In genomic region chr16:68062910-68063393, GRCh38 we compare ENCODE assay signal across 23 cellular contexts. TPM values are rescaled to one million over a fixed set of nuclear protein-coding genes. Genes with fewer than 3 reads are reported as not detected.
DNase-seq lines count a peak whose midpoint lies in the region; ATAC-seq and TF ChIP-seq lines count a peak whose summit lies in the region.
"Had no signal": no experiment of that assay in that cellular context is flagged by ENCODE, and none has a peak within 500 bp of the region (broad histone marks: within the 10 kb centered on the region; RNA-seq: fewer than 3 reads in every experiment).

No MANE protein-coding gene starts in this region.

- no peaks in the 10 kb centered on the region for H3K9me3 Mint-ChIP-seq in activated CD4-positive, alpha-beta T cell treated with anti-CD3 and anti-CD28 coated beads for 36 hours (ENCODE audit: low read depth)
- H3K9me3 Mint-ChIP-seq in endodermal cell, result no peaks in the 10 kb centered on the region
- H3K9me3 Mint-ChIP-seq: naive B cell had no signal

- peaks cover 46% of the 10 kb centered on the region for H3K36me3 Mint-ChIP-seq in activated CD4-positive, alpha-beta T cell treated with anti-CD3 and anti-CD28 coated beads for 36 hours (ENCODE audit: low read depth)
- H3K36me3 Mint-ChIP-seq in T-helper 17 cell (ENCODE audit: low read depth), result peaks cover 2% of the 10 kb centered on the region
- H3K36me3 Mint-ChIP-seq in endodermal cell (ENCODE audit: low read depth), result peaks cover 26% of the 10 kb centered on the region

- H3K27ac ChIP-seq in effector memory CD4-positive, alpha-beta T cell (ENCODE audit: insufficient read depth, low read length, poor library complexity, severe bottlenecking), result peak overlapping the region; percentile 39
- H3K27ac ChIP-seq in endodermal cell (ENCODE audit: low read depth, low read length), result no peak overlapping the region
- H3K27ac ChIP-seq: BLaER1 treated with 17β-estradiol and CSF1 and Interleukin-3, amounts not matched to agents 10 nM and 100 nM; GM23248; left ventricle myocardium inferior had no signal

- peaks cover 3% of the 10 kb centered on the region for H3K36me3 ChIP-seq in effector memory CD4-positive, alpha-beta T cell (ENCODE audit: control insufficient read depth, insufficient read depth, low read length)
- peaks cover 48% of the 10 kb centered on the region for H3K36me3 ChIP-seq in endodermal cell (ENCODE audit: control insufficient read depth, insufficient read depth, low read length)

- peak overlapping the region; percentile 81 for H3K27ac Mint-ChIP-seq in activated CD4-positive, alpha-beta T cell treated with anti-CD3 and anti-CD28 coated beads for 36 hours
- H3K27ac Mint-ChIP-seq in T-helper 17 cell (no peak overlapping the region), endodermal cell (no peak overlapping the region)

- H3K9me3 ChIP-seq in T-helper 17 cell (ENCODE audit: control insufficient read depth, low read length, poor library complexity, severe bottlenecking) (no peaks in the 10 kb centered on the region), endodermal cell (ENCODE audit: control insufficient read depth, low read length) (no peaks in the 10 kb centered on the region)
- H3K9me3 ChIP-seq in effector memory CD4-positive, alpha-beta T cell (ENCODE audit: control insufficient read depth, low read length), result no peaks in the 10 kb centered on the region
- H3K9me3 ChIP-seq: BLaER1 treated with 17β-estradiol and CSF1 and Interleukin-3, amounts not matched to agents 10 nM and 100 nM; left ventricle myocardium inferior had no signal

- H3K27me3 Mint-ChIP-seq in activated CD4-positive, alpha-beta T cell treated with anti-CD3 and anti-CD28 coated beads for 36 hours, result no peaks in the 10 kb centered on the region
- H3K27me3 Mint-ChIP-seq in T-helper 17 cell, result no peaks in the 10 kb centered on the region
- H3K27me3 Mint-ChIP-seq in endodermal cell (ENCODE audit: insufficient read depth), result no peaks in the 10 kb centered on the region
- H3K27me3 Mint-ChIP-seq: naive B cell had no signal

- no peak overlapping the region for H3K9ac ChIP-seq in endodermal cell (ENCODE audit: extremely low read depth, low read length, poor library complexity, severe bottlenecking)
- H3K9ac ChIP-seq: GM23248 had no signal

- CTCF ChIA-PET in activated CD4-positive, alpha-beta T cell treated with anti-CD3 and anti-CD28 coated beads for 36 hours (lab: Charles Lee), result interaction anchor here (0.8 to 1.7 kb wide), 7 partner anchors 8 to 247 kb away, joined by 3 to 8 read pairs (median 4); partner anchors contain the start of genes DDX28 and DUS2

- peaks cover 66% of the 10 kb centered on the region for H3K4me1 Mint-ChIP-seq in activated CD4-positive, alpha-beta T cell treated with anti-CD3 and anti-CD28 coated beads for 36 hours
- H3K4me1 Mint-ChIP-seq in T-helper 17 cell (peaks cover 36% of the 10 kb centered on the region), endodermal cell (no peaks in the 10 kb centered on the region)

- H3K4me3 ChIP-seq in effector memory CD4-positive, alpha-beta T cell (ENCODE audit: insufficient read depth, low read depth, low read length, poor library complexity, severe bottlenecking), result peak overlapping the region; percentile 23
- no peak overlapping the region for H3K4me3 ChIP-seq in endodermal cell (ENCODE audit: low read length)
- H3K4me3 ChIP-seq: BLaER1 treated with 17β-estradiol and CSF1 and Interleukin-3, amounts not matched to agents 10 nM and 100 nM; GM23248; left ventricle myocardium inferior had no signal

- H3K27me3 ChIP-seq in effector memory CD4-positive, alpha-beta T cell (replicated peaks; ENCODE audit: control insufficient read depth, insufficient read depth, low read length, poor library complexity, severe bottlenecking), result no peaks in the 10 kb centered on the region
- H3K27me3 ChIP-seq in endodermal cell (ENCODE audit: control insufficient read depth, insufficient read depth, low read length, poor library complexity, severe bottlenecking), result no peaks in the 10 kb centered on the region
- H3K27me3 ChIP-seq: BLaER1 treated with 17β-estradiol and CSF1 and Interleukin-3, amounts not matched to agents 10 nM and 100 nM had no signal

- H3K4me1 ChIP-seq in effector memory CD4-positive, alpha-beta T cell (ENCODE audit: control insufficient read depth, insufficient read depth, low read length, poor library complexity, severe bottlenecking), result peaks cover 30% of the 10 kb centered on the region
- no peaks in the 10 kb centered on the region for H3K4me1 ChIP-seq in endodermal cell (ENCODE audit: control insufficient read depth, insufficient read depth, low read length)

- H3K4me3 Mint-ChIP-seq in activated CD4-positive, alpha-beta T cell treated with anti-CD3 and anti-CD28 coated beads for 36 hours, result no peak overlapping the region
- H3K4me3 Mint-ChIP-seq in T-helper 17 cell (peak overlapping the region; percentile 42), endodermal cell (no peak overlapping the region)
- H3K4me3 Mint-ChIP-seq: naive B cell had no signal

- POLR2A ChIA-PET in activated CD4-positive, alpha-beta T cell treated with anti-CD3 and anti-CD28 coated beads for 36 hours (lab: Charles Lee), result no interaction called here

- intact Hi-C loops in activated CD4-positive, alpha-beta T cell treated with anti-CD3 and anti-CD28 coated beads for 36 hours (cut with DNase I, micrococcal nuclease), result loop anchor here in 1 of 2 experiments (2.0 kb wide), 1 partner anchor 70 kb away; no protein-coding TSS in a partner anchor

- TF ChIP-seq CTCF in endodermal cell (conservative IDR thresholded peaks at IDR 0.05), result no peak

- 97% methylated on average over 4 of the region's 4 CpGs; no CpG with 5 or more reads in 1 of the 2 experiments for WGBS in endodermal cell (ENCODE audit: insufficient coverage in 1 of 2, insufficient read length in 1 of 2), 2 experiments

- peak; percentile 78 for ATAC-seq in activated CD4-positive, alpha-beta T cell treated with anti-CD3 and anti-CD28 coated beads for 36 hours
- ATAC-seq in T-helper 17 cell (peak; percentile 59), HG02938 (IDR thresholded peaks at IDR 0.05; ENCODE audit: unreplicated experiment) (no peak)
- ATAC-seq in stimulated activated naive CD8-positive, alpha-beta T cell treated with anti-CD3 and anti-CD28 coated beads, Interleukin-15, Interleukin-2, amounts not matched to agents 100 U/mL and 50 U/mL, for 24 hours, result peak; percentile 69

- DNase-seq in activated CD4-positive, alpha-beta T cell treated with anti-CD3 and anti-CD28 coated beads for 36 hours, result peak; percentile 66
- DNase-seq in activated CD4-positive, alpha-beta T cell treated with anti-CD3 and anti-CD28 coated beads for 1 hour, result no peak
- no peak for DNase-seq in T-helper 17 cell
- no peak for DNase-seq in effector memory CD4-positive, alpha-beta T cell
- DNase-seq in stimulated activated naive CD8-positive, alpha-beta T cell treated with anti-CD3 and anti-CD28 coated beads, Interleukin-15, Interleukin-2, amounts not matched to agents 100 U/mL and 50 U/mL, for 24 hours, result peak; percentile 38
- DNase-seq in endodermal cell, result no peak
- no peak for DNase-seq in HuH-7 (ENCODE audit: low spot score)
- DNase-seq: 8988T; activated CD4-positive, alpha-beta T cell treated with anti-CD3 and anti-CD28 coated beads, Interleukin-2, amount 50 U/mL, for 4 hours; amygdala; foreskin melanocyte; GM23248; left ventricle myocardium inferior; naive B cell; NCI-H1436 treated with DMSO at 0.1 percent for 48 hours; NCI-H345; T-helper 9 cell had no signal

RNA-seq across cellular contexts. Expression of gene NFATC3, which starts 22.2 kb away (rescaled TPM):
- 10 to 100 TPM; 68.4 to 81.2 TPM for total RNA-seq in activated CD4-positive, alpha-beta T cell treated with anti-CD3 and anti-CD28 coated beads for 36 hours
- total RNA-seq in T-helper 17 cell, result 100 to 1,000 TPM in 1 of 2 donors, 10 to 100 TPM in 1; 94.5 to 101 TPM
- 10 to 100 TPM; 27.4 to 30.1 TPM for total RNA-seq in endodermal cell
- 25.3 TPM for polyA plus RNA-seq in endodermal cell (2013, experiment 1 of 2)
- 24.3 TPM for polyA plus RNA-seq in endodermal cell (2013, experiment 2 of 2)

RNA-seq across cellular contexts. Expression of gene DUS2, which starts 39.9 kb away (rescaled TPM):
- 10 to 100 TPM; 29.5 to 33.1 TPM for total RNA-seq in activated CD4-positive, alpha-beta T cell treated with anti-CD3 and anti-CD28 coated beads for 36 hours
- 10 to 100 TPM; 12.0 to 12.3 TPM for total RNA-seq in T-helper 17 cell
- total RNA-seq in endodermal cell, result 10 to 100 TPM; 23.4 to 24.0 TPM
- 18.4 TPM for polyA plus RNA-seq in endodermal cell (2013, experiment 1 of 2)
- 15.6 TPM for polyA plus RNA-seq in endodermal cell (2013, experiment 2 of 2)

RNA-seq across cellular contexts. Expression of gene DDX28, which starts 39.9 kb away (rescaled TPM):
- total RNA-seq in activated CD4-positive, alpha-beta T cell treated with anti-CD3 and anti-CD28 coated beads for 36 hours, result 10 to 100 TPM; 13.7 to 17.1 TPM
- 10 to 100 TPM; 13.2 to 14.8 TPM for total RNA-seq in T-helper 17 cell
- total RNA-seq in endodermal cell, result 10 to 100 TPM; 12.1 to 12.3 TPM
- 11.1 TPM for polyA plus RNA-seq in endodermal cell (2013, experiment 1 of 2)
- polyA plus RNA-seq in endodermal cell (2013, experiment 2 of 2), result 10.9 TPM

RNA-seq across cellular contexts. Expression of gene DPEP2NB, which starts 47.2 kb away (rescaled TPM):
- not detected for total RNA-seq in activated CD4-positive, alpha-beta T cell treated with anti-CD3 and anti-CD28 coated beads for 36 hours
- total RNA-seq in T-helper 17 cell (not detected), endodermal cell (not detected)
- polyA plus RNA-seq in endodermal cell (2013, experiment 1 of 2), result not detected
- polyA plus RNA-seq in endodermal cell (2013, experiment 2 of 2), result not detected
- total RNA-seq: cerebellum, Daoy, GM23248, left ventricle myocardium inferior, LHCN-M2, temporal lobe had no signal
- polyA plus RNA-seq: GM23248 had no signal

Comparison
In these comparisons a context has a peak if more than half of its experiments do, and no peak if none do; other contexts are left out.
1. DNase-seq: peak in activated CD4-positive, alpha-beta T cell treated with anti-CD3 and anti-CD28 coated beads for 36 hours (single experiment) and stimulated activated naive CD8-positive, alpha-beta T cell treated with anti-CD3 and anti-CD28 coated beads, Interleukin-15, Interleukin-2, amounts not matched to agents 100 U/mL and 50 U/mL, for 24 hours (single experiment); none in activated CD4-positive, alpha-beta T cell treated with anti-CD3 and anti-CD28 coated beads for 1 hour (single experiment), T-helper 17 cell (0 of 3), effector memory CD4-positive, alpha-beta T cell (0 of 3), endodermal cell (single experiment) and HuH-7 (single experiment).